20 cellular contexts compared by ENCODE assay signal in genomic region chrX:69138512-69138911, GRCh38.
"Had no signal": no experiment of that assay in that cellular context is flagged by ENCODE, and none has a peak within 500 bp of the region (broad histone marks: within the 10 kb centered on the region; RNA-seq: fewer than 3 reads in every experiment).

No MANE protein-coding gene starts in this region.

- H3K27me3 ChIP-seq: brain microvascular endothelial cell, gastroesophageal sphincter, ovary, right atrium auricular region had no signal

- H3K27ac ChIP-seq: brain microvascular endothelial cell, dorsolateral prefrontal cortex, prostate gland, thoracic aorta, upper lobe of left lung had no signal

- H3K4me1 Mint-ChIP-seq: activated T-helper 17 cell treated with anti-CD3 and anti-CD28 coated beads, Interleukin-2, amount 50 U/mL, for 72 hours; stimulated activated memory B cell treated with anti-CD40 and anti-IgM and Interleukin-4, amounts not matched to agents 10 μg/mL and 1 μg/mL and 100 μg/mL, for 72 hours had no signal

- H3K27ac Mint-ChIP-seq: activated naive CD4-positive, alpha-beta T cell treated with anti-CD3 and anti-CD28 coated beads, Interleukin-2, amount 50 U/mL, for 72 hours; activated T-cell treated with anti-CD3 and anti-CD28 coated beads, Interleukin-2, amount 50 U/mL, for 24 hours; activated T-helper 17 cell treated with anti-CD3 and anti-CD28 coated beads, Interleukin-2, amount 50 U/mL, for 72 hours; effector memory CD8-positive, alpha-beta T cell; stimulated activated memory B cell treated with anti-CD40 and anti-IgM and Interleukin-4, amounts not matched to agents 10 μg/mL and 1 μg/mL and 100 μg/mL, for 72 hours had no signal

- H3K4me3 ChIP-seq: colonic mucosa, dorsolateral prefrontal cortex, gastroesophageal sphincter, ovary, prostate gland, right atrium auricular region, stomach, thoracic aorta, upper lobe of left lung had no signal

- H3K4me1 ChIP-seq: colonic mucosa, prostate gland, right atrium auricular region had no signal

- H3K36me3 Mint-ChIP-seq: activated naive CD4-positive, alpha-beta T cell treated with anti-CD3 and anti-CD28 coated beads, Interleukin-2, amount 50 U/mL, for 72 hours; stimulated activated memory B cell treated with anti-CD40 and anti-IgM and Interleukin-4, amounts not matched to agents 10 μg/mL and 1 μg/mL and 100 μg/mL, for 72 hours had no signal

- ATAC-seq: activated naive CD4-positive, alpha-beta T cell treated with anti-CD3 and anti-CD28 coated beads, Interleukin-2, amount 50 U/mL, for 72 hours; activated T-helper 17 cell treated with anti-CD3 and anti-CD28 coated beads, Interleukin-2, amount 50 U/mL, for 72 hours; effector memory CD8-positive, alpha-beta T cell; esophagus mucosa; gastroesophageal sphincter; stimulated activated memory B cell treated with anti-CD40 and anti-IgM and Interleukin-4, amounts not matched to agents 10 μg/mL and 1 μg/mL and 100 μg/mL, for 72 hours had no signal

- H3K9me3 ChIP-seq: colonic mucosa, gastroesophageal sphincter, ovary, prostate gland, right atrium auricular region, stomach, thoracic aorta, upper lobe of left lung had no signal

- H3K4me3 Mint-ChIP-seq: activated T-cell treated with anti-CD3 and anti-CD28 coated beads, Interleukin-2, amount 50 U/mL, for 24 hours; activated T-helper 17 cell treated with anti-CD3 and anti-CD28 coated beads, Interleukin-2, amount 50 U/mL, for 72 hours; effector memory CD8-positive, alpha-beta T cell; stimulated activated memory B cell treated with anti-CD40 and anti-IgM and Interleukin-4, amounts not matched to agents 10 μg/mL and 1 μg/mL and 100 μg/mL, for 72 hours had no signal

- H3K36me3 ChIP-seq: brain microvascular endothelial cell, colonic mucosa, gastroesophageal sphincter, ovary, prostate gland, right atrium auricular region, stomach, thoracic aorta, upper lobe of left lung had no signal

- H3K9me3 Mint-ChIP-seq: activated naive CD4-positive, alpha-beta T cell treated with anti-CD3 and anti-CD28 coated beads, Interleukin-2, amount 50 U/mL, for 72 hours; activated T-cell treated with anti-CD3 and anti-CD28 coated beads, Interleukin-2, amount 50 U/mL, for 24 hours; activated T-helper 17 cell treated with anti-CD3 and anti-CD28 coated beads, Interleukin-2, amount 50 U/mL, for 72 hours; effector memory CD8-positive, alpha-beta T cell; stimulated activated memory B cell treated with anti-CD40 and anti-IgM and Interleukin-4, amounts not matched to agents 10 μg/mL and 1 μg/mL and 100 μg/mL, for 72 hours had no signal

- DNase-seq: activated T-cell treated with anti-CD3 and anti-CD28 coated beads, Interleukin-2, amount 50 U/mL, for 24 hours; brain microvascular endothelial cell; central memory CD4-positive, alpha-beta T cell; colonic mucosa; dorsolateral prefrontal cortex; effector memory CD8-positive, alpha-beta T cell; head of caudate nucleus; hypothalamus; stomach; T-helper 1 cell; upper lobe of left lung had no signal
